ENCODE assay signal across 8 cellular contexts in the genomic region with DNA sequence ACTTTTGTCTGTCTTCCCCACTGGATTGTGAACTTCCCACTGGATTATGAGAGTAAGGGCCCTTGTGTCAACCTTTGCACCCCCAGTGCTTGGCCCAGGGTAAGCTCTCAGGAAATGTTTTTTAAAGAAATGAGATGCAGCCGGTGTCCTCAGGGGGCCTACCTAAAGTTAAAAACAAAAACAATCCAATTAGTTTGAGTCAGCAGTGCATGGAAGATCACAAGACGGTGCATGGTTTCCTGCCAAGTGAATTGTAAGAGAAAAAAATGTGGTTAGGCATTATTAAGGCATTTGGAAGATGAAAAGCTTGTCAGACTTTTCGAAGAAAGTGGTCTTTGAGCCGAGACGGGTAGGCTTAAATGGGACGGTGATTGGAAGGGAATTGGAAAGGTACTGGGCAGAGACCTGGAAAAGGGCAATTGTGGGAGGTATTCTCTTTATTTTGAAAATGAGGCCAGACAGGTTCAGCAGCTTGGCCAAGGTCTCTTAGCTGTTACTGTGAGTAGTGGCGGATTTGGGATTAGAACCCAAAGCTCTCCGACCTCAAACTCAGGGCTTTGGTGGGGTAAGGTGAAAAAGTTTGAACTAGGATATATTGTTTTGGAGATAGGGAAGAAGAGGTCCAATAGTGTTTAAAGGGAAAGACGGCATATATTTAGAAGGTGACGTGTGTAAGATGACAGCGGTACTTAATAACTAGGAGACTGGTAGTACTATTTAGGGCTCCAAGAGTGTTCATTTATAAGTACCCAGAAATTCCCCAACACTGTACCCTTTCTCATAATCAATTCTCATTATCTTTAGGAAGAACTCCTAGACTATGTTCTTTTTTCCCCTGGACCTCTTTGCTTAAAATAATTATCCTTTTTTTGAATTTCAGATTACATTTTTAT. TPM values are rescaled to one million over a fixed set of nuclear protein-coding genes. Genes with fewer than 3 reads are reported as not detected.
DNase-seq lines count a peak whose midpoint lies in the region; ATAC-seq and TF ChIP-seq lines count a peak whose summit lies in the region.

No MANE protein-coding gene starts in this region.

- H3K4me1 ChIP-seq in SJCRH30: peaks cover 11% of the 10 kb centered on the region; the same call in 1 of the 2 replicates
- peaks cover 20 to 62% (median 40%) of the 10 kb centered on the region in 4 donors for H3K4me1 ChIP-seq in stomach

- ATAC-seq in HG03045 (IDR thresholded peaks at IDR 0.05; ENCODE audit: unreplicated experiment) (peak; percentile 18), left lobe of liver (peak; percentile 51)

- peak; percentile 22 for DNase-seq in activated T-cell treated with anti-CD3 and anti-CD28 coated beads, Interleukin-2, amount 50 U/mL, for 1 hour
- no peak for DNase-seq in activated T-cell treated with anti-CD3 and anti-CD28 coated beads for 4 hours
- peak; percentile 2 to 16 for DNase-seq in SJCRH30
- peak; percentile 98 for DNase-seq in choroid plexus epithelial cell (ENCODE audit: low read depth)
- DNase-seq in left lobe of liver (ENCODE audit: low spot score): no peak
- DNase-seq in stomach: no peak
- no peak for DNase-seq in NCI-H2196 treated with DMSO at 0.1 percent for 48 hours (lab: John Stamatoyannopoulos, UW; ENCODE audit: unreplicated experiment)

- TF ChIP-seq CTCF in choroid plexus epithelial cell (conservative IDR thresholded peaks at IDR 0.05; ENCODE audit: low read depth, low read length) (peak; percentile 2), stomach (IDR thresholded peaks at IDR 0.05) (no peak)

- peak overlapping the region; percentile 74 for H3K4me3 ChIP-seq in SJCRH30
- H3K4me3 ChIP-seq in choroid plexus epithelial cell (ENCODE audit: low read depth, low read length): peak overlapping the region; percentile 78
- H3K4me3 ChIP-seq in stomach: peak overlapping the region; percentile 63 to 84 (median 80)

- TF ChIP-seq EP300 in stomach (IDR thresholded peaks at IDR 0.05): no peak

- H3K27ac ChIP-seq in SJCRH30: peak overlapping the region; percentile 76
- H3K27ac ChIP-seq in stomach: peak overlapping the region; percentile 18 to 95 (median 93)

- TF ChIP-seq POLR2A in stomach (IDR thresholded peaks at IDR 0.05): no peak

- H3K36me3 ChIP-seq in SJCRH30: peaks cover 6% of the 10 kb centered on the region; the same call in 1 of the 2 replicates
- peaks cover 0 to 2% (median 0%) of the 10 kb centered on the region in 4 donors for H3K36me3 ChIP-seq in stomach

- H3K9me3 ChIP-seq in SJCRH30 (replicated peaks): no peaks in the 10 kb centered on the region
- H3K9me3 ChIP-seq in stomach: no peaks in the 10 kb centered on the region

- H3K27me3 ChIP-seq in SJCRH30 (no peaks in the 10 kb centered on the region), stomach (no peaks in the 10 kb centered on the region)

- intact Hi-C loops in stomach (cut with DNase I; ENCODE audit: low total_unique reads): no loop called here

- WGBS in stomach, 5 donors: 40 to 47% (median 41%) methylated on average over 11 of the region's 11 CpGs

RNA-seq across cellular contexts. Expression of a gene that starts 1.2 kb away (rescaled TPM):
- total RNA-seq in SJCRH30 (2014; rRNA removed; shearing (Covaris generic)): 23.5 and 33.7 TPM in 2 replicates
- total RNA-seq in left lobe of liver (17.3 TPM), stomach (10 to 100 TPM in 3 of 5 donors, 1 to 10 TPM in 2; 3.6 to 48.1 (median 11.1) TPM)
- polyA plus RNA-seq in stomach: 10 to 100 TPM; 12.5 to 31.8 (median 13.0) TPM

Comparison
In these comparisons a context has a peak if more than half of its experiments do, and no peak if none do; other contexts are left out.
1. DNase-seq: peak in activated T-cell treated with anti-CD3 and anti-CD28 coated beads, Interleukin-2, amount 50 U/mL, for 1 hour (single experiment), SJCRH30 (2 of 2) and choroid plexus epithelial cell (single experiment); none in activated T-cell treated with anti-CD3 and anti-CD28 coated beads for 4 hours (single experiment), left lobe of liver (single experiment), stomach (single experiment) and NCI-H2196 treated with DMSO at 0.1 percent for 48 hours (single experiment).
2. Peak in every context shown above with its lines, with median percentiles within 50 percentile points of each other: H3K4me3 ChIP-seq.